Comparison of ENCODE assay signal across 10 cellular contexts in genomic region chr12:121980211-121980891, GRCh38. TPM values are rescaled to one million over a fixed set of nuclear protein-coding genes. Genes with fewer than 3 reads are reported as not detected.
DNase-seq lines count a peak whose midpoint lies in the region; ATAC-seq and TF ChIP-seq lines count a peak whose summit lies in the region.
"Had no signal": no experiment of that assay in that cellular context is flagged by ENCODE, and none has a peak within 500 bp of the region (broad histone marks: within the 10 kb centered on the region; RNA-seq: fewer than 3 reads in every experiment).

No MANE protein-coding gene starts in this region.

- peaks cover 23% of the 10 kb centered on the region for H3K4me1 Mint-ChIP-seq in activated naive CD8-positive, alpha-beta T cell treated with anti-CD3 and anti-CD28 coated beads, Interleukin-2, amount 50 U/mL, for 24 hours
- peaks cover 6% of the 10 kb centered on the region for H3K4me1 Mint-ChIP-seq in activated naive CD8-positive, alpha-beta T cell treated with anti-CD3 and anti-CD28 coated beads for 36 hours
- peaks cover 9% of the 10 kb centered on the region for H3K4me1 Mint-ChIP-seq in stimulated activated naive CD8-positive, alpha-beta T cell treated with anti-CD3 and anti-CD28 coated beads, Interleukin-15, amount 100 ng/mL, for 72 hours

- H3K36me3 Mint-ChIP-seq in activated naive CD8-positive, alpha-beta T cell treated with anti-CD3 and anti-CD28 coated beads, Interleukin-2, amount 50 U/mL, for 24 hours (ENCODE audit: low read depth) = no peaks in the 10 kb centered on the region
- no peaks in the 10 kb centered on the region for H3K36me3 Mint-ChIP-seq in activated naive CD8-positive, alpha-beta T cell treated with anti-CD3 and anti-CD28 coated beads for 36 hours

- BruUV-seq in A673 (replicated peaks; lab: Mats Ljungman, UMichigan) = no TSS peak

- H3K27me3 Mint-ChIP-seq in activated naive CD8-positive, alpha-beta T cell treated with anti-CD3 and anti-CD28 coated beads, Interleukin-2, amount 50 U/mL, for 24 hours = no peaks in the 10 kb centered on the region
- H3K27me3 Mint-ChIP-seq in activated naive CD8-positive, alpha-beta T cell treated with anti-CD3 and anti-CD28 coated beads for 36 hours = no peaks in the 10 kb centered on the region
- no peaks in the 10 kb centered on the region for H3K27me3 Mint-ChIP-seq in stimulated activated naive CD8-positive, alpha-beta T cell treated with anti-CD3 and anti-CD28 coated beads, Interleukin-15, amount 100 ng/mL, for 72 hours

- no peaks in the 10 kb centered on the region for H3K36me3 ChIP-seq in A673 (ENCODE audit: insufficient read depth, low read length, poor library complexity, severe bottlenecking)

- H3K27ac Mint-ChIP-seq in activated naive CD8-positive, alpha-beta T cell treated with anti-CD3 and anti-CD28 coated beads, Interleukin-2, amount 50 U/mL, for 24 hours = no peak overlapping the region
- no peak overlapping the region for H3K27ac Mint-ChIP-seq in activated naive CD8-positive, alpha-beta T cell treated with anti-CD3 and anti-CD28 coated beads for 36 hours
- H3K27ac Mint-ChIP-seq in stimulated activated naive CD8-positive, alpha-beta T cell treated with anti-CD3 and anti-CD28 coated beads, Interleukin-15, amount 100 ng/mL, for 72 hours = no peak overlapping the region
- H3K27ac Mint-ChIP-seq: activated CD8-positive, alpha-beta T cell treated with anti-CD3 and anti-CD28 coated beads, Interleukin-2, amount 10 ng/mL, durations not matched to agents 7 days and 5 days had no signal

- no peak overlapping the region for H3K27ac ChIP-seq in A673 (ENCODE audit: low read depth, low read length, poor library complexity, severe bottlenecking)

- TF ChIP-seq CTCF in choroid plexus epithelial cell (conservative IDR thresholded peaks at IDR 0.05; ENCODE audit: low read depth, low read length) (no peak), A673 (conservative IDR thresholded peaks at IDR 0.05; ENCODE audit: low read depth, low read length) (no peak)

- H3K9me3 ChIP-seq in A673 (ENCODE audit: low read depth, low read length, poor library complexity, severe bottlenecking) = no peaks in the 10 kb centered on the region

- H3K4me1 ChIP-seq in A673 (ENCODE audit: insufficient read depth, low read length, poor library complexity, severe bottlenecking) = peaks cover 6% of the 10 kb centered on the region

- H3K4me3 ChIP-seq in choroid plexus epithelial cell (ENCODE audit: low read depth, low read length) = no peak overlapping the region
- no peak overlapping the region for H3K4me3 ChIP-seq in A673 (ENCODE audit: low read depth, low read length, poor library complexity, severe bottlenecking)

- no peak overlapping the region for H3K4me3 Mint-ChIP-seq in activated naive CD8-positive, alpha-beta T cell treated with anti-CD3 and anti-CD28 coated beads, Interleukin-2, amount 50 U/mL, for 24 hours
- no peak overlapping the region for H3K4me3 Mint-ChIP-seq in activated naive CD8-positive, alpha-beta T cell treated with anti-CD3 and anti-CD28 coated beads for 36 hours
- H3K4me3 Mint-ChIP-seq in stimulated activated naive CD8-positive, alpha-beta T cell treated with anti-CD3 and anti-CD28 coated beads, Interleukin-15, amount 100 ng/mL, for 72 hours = no peak overlapping the region
- H3K4me3 Mint-ChIP-seq: activated CD8-positive, alpha-beta T cell treated with anti-CD3 and anti-CD28 coated beads, Interleukin-2, amount 10 ng/mL, durations not matched to agents 7 days and 5 days had no signal

- intact Hi-C loops in A673 (cut with micrococcal nuclease; ENCODE audit: unreplicated experiment) = no loop called here

- no peak for DNase-seq in activated naive CD8-positive, alpha-beta T cell treated with anti-CD3 and anti-CD28 coated beads, Interleukin-2, amount 50 U/mL, for 24 hours
- no peak for DNase-seq in activated naive CD8-positive, alpha-beta T cell treated with anti-CD3 and anti-CD28 coated beads for 36 hours
- peak; percentile 31 for DNase-seq in LHCN-M2 (ENCODE audit: low read depth)
- peak; percentile 84 for DNase-seq in choroid plexus epithelial cell (ENCODE audit: low read depth)
- DNase-seq in stimulated activated naive CD8-positive, alpha-beta T cell treated with anti-CD3 and anti-CD28 coated beads, Interleukin-15, amount 100 ng/mL, for 72 hours = no peak
- DNase-seq in A673 (ENCODE audit: low spot score) = no peak
- DNase-seq in SW480 (ENCODE audit: low spot score) = no peak
- DNase-seq: activated CD8-positive, alpha-beta T cell treated with anti-CD3 and anti-CD28 coated beads, Interleukin-2, amount 10 ng/mL, durations not matched to agents 7 days and 5 days; OCI-M1 had no signal

- ATAC-seq in activated naive CD8-positive, alpha-beta T cell treated with anti-CD3 and anti-CD28 coated beads, Interleukin-2, amount 50 U/mL, for 24 hours = peak; percentile 48
- ATAC-seq in stimulated activated naive CD8-positive, alpha-beta T cell treated with anti-CD3 and anti-CD28 coated beads, Interleukin-15, amount 100 ng/mL, for 72 hours = peak; percentile 43
- ATAC-seq in HG02588 (IDR thresholded peaks at IDR 0.05; ENCODE audit: unreplicated experiment) = no peak
- ATAC-seq: activated CD8-positive, alpha-beta T cell treated with anti-CD3 and anti-CD28 coated beads, Interleukin-2, amount 10 ng/mL, durations not matched to agents 7 days and 5 days had no signal

- H3K27me3 ChIP-seq in A673 (replicated peaks; ENCODE audit: insufficient read depth, low read depth, low read length, poor library complexity) = no peaks in the 10 kb centered on the region

- no peaks in the 10 kb centered on the region for H3K9me3 Mint-ChIP-seq in activated naive CD8-positive, alpha-beta T cell treated with anti-CD3 and anti-CD28 coated beads, Interleukin-2, amount 50 U/mL, for 24 hours
- H3K9me3 Mint-ChIP-seq in activated naive CD8-positive, alpha-beta T cell treated with anti-CD3 and anti-CD28 coated beads for 36 hours = no peaks in the 10 kb centered on the region
- H3K9me3 Mint-ChIP-seq in stimulated activated naive CD8-positive, alpha-beta T cell treated with anti-CD3 and anti-CD28 coated beads, Interleukin-15, amount 100 ng/mL, for 72 hours = no peaks in the 10 kb centered on the region

- CTCF ChIA-PET in A673 (lab: Charles Lee) = no interaction called here

- POLR2A ChIA-PET in A673 (lab: Charles Lee; ENCODE audit: low non-redundant PET) = interaction anchor here (0.6 kb wide), 1 partner anchor 312 kb away, joined by 4 read pairs; no protein-coding TSS in a partner anchor

RNA-seq across cellular contexts. Expression of gene BCL7A, which starts 41.3 kb away (rescaled TPM):
- 1 to 10 TPM; 6.7 to 7.2 TPM for total RNA-seq in activated naive CD8-positive, alpha-beta T cell treated with anti-CD3 and anti-CD28 coated beads for 36 hours
- total RNA-seq in LHCN-M2 (2014; rRNA removed) = 3.1 and 5.7 TPM in 2 replicates
- polyA plus RNA-seq in LHCN-M2 (2012) = 3.6 TPM
- 40.7 and 41.8 TPM in 2 replicates for total RNA-seq in A673 (2021)

Comparison
In these comparisons a context has a peak if more than half of its experiments do, and no peak if none do; other contexts are left out.
1. DNase-seq: peak in LHCN-M2 (single experiment) and choroid plexus epithelial cell (single experiment); none in activated naive CD8-positive, alpha-beta T cell treated with anti-CD3 and anti-CD28 coated beads, Interleukin-2, amount 50 U/mL, for 24 hours (single experiment), activated naive CD8-positive, alpha-beta T cell treated with anti-CD3 and anti-CD28 coated beads for 36 hours (single experiment), stimulated activated naive CD8-positive, alpha-beta T cell treated with anti-CD3 and anti-CD28 coated beads, Interleukin-15, amount 100 ng/mL, for 72 hours (0 of 2), A673 (single experiment) and SW480 (single experiment).